In the genomic region with DNA sequence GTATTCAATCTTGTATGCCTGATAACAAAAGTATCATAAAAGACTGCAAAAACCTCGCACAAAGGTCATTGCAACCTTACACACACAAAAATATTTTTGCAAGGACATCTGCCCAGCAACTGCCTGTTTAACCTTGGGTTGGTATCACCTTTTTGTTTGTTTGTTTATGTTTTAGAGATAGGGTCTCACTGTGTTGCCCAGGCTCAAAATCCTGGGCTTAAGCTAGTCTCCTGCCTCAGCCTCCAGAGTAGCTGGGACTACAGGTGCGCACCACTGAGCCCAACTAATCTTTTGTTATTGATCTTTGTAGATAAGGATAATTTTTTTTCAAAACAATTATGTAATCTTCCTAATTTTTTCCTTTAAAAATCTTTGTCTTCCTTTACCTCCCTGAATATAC, we compare ENCODE assay signal across 1 cellular context.
TF ChIP-seq lines count a peak whose summit lies in the region.

No MANE protein-coding gene starts in this region.

TF ChIP-seq in endothelial cell of umbilical vein, 7 proteins besides CTCF, POLR2A, EP300 and RAD21:
- TF ChIP-seq FOS (IDR thresholded peaks at IDR 0.05; ENCODE audit: borderline replicate concordance, insufficient read depth, low read length): no peak
- no peak for TF ChIP-seq GATA2 (IDR thresholded peaks at IDR 0.05; ENCODE audit: insufficient read depth, insufficient read length, low read depth, low read length)
- no peak for TF ChIP-seq MYC (IDR thresholded peaks at IDR 0.05; ENCODE audit: low read depth, low read length)
- no peak for TF ChIP-seq EZH2 (IDR thresholded peaks at IDR 0.05; ENCODE audit: borderline replicate concordance, low read depth, low read length, severe bottlenecking)
- TF ChIP-seq MAX (IDR thresholded peaks at IDR 0.05; ENCODE audit: insufficient read depth, insufficient read length): no peak
- TF ChIP-seq POLR2AphosphoS5 (IDR thresholded peaks at IDR 0.05; ENCODE audit: insufficient read depth, low read depth, low read length): no peak
- no peak for TF ChIP-seq JUN (IDR thresholded peaks at IDR 0.05; ENCODE audit: borderline replicate concordance, insufficient read depth, insufficient read length, low read depth)
